ENCODE assay signal across 8 cellular contexts in the genomic region with DNA sequence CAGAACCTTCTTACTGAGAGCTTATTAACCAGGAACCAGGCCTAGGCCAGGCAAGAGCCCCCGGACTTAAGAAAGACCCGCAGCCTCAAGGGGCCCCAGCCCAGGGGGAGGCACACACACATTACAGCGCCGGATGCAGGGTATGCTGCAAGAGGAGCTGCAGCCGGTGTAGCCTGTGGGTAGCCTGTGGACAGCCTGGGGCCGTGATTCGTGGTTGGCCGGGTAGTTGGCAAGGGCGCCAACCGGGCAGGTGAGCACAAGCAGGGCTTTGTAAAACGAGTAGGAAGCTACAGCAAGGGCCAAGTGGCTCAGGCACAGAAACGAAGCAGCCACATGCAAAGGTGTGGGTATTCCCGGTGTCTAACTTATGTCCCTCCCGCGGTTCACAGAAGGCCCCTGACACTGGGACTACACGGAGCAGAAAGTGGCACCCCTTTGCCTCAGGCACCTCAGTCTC. TPM values are rescaled to one million over a fixed set of nuclear protein-coding genes. Genes with fewer than 3 reads are reported as not detected.
A peak's percentile ranks its signal among the peaks of the same experiment; 100 is the strongest.
DNase-seq lines count a peak whose midpoint lies in the region; ATAC-seq and TF ChIP-seq lines count a peak whose summit lies in the region.

No MANE protein-coding gene starts in this region.

- peaks cover 5% of the 10 kb centered on the region for H3K9me3 Mint-ChIP-seq in activated CD4-positive, alpha-beta T cell treated with anti-CD3 and anti-CD28 coated beads, Interleukin-2, amount 10 ng/mL, durations not matched to agents 24 days and 14 days
- H3K9me3 Mint-ChIP-seq in stimulated activated naive CD8-positive, alpha-beta T cell treated with anti-CD3 and anti-CD28 coated beads, Interleukin-15, Interleukin-2, amounts not matched to agents 100 ng/mL and 50 ng/mL, for 24 hours = peaks cover 4% of the 10 kb centered on the region

- intact Hi-C loops in activated CD4-positive, alpha-beta T cell treated with anti-CD3 and anti-CD28 coated beads, Interleukin-2, amount 10 ng/mL, durations not matched to agents 24 days and 14 days (cut with micrococcal nuclease) = no loop called here

- H3K9me3 ChIP-seq in SK-N-MC (ENCODE audit: low read depth, low read length) = no peaks in the 10 kb centered on the region

- no peak for DNase-seq in activated CD4-positive, alpha-beta T cell treated with anti-CD3 and anti-CD28 coated beads, Interleukin-2, amount 10 ng/mL, durations not matched to agents 24 days and 14 days
- no peak for DNase-seq in activated CD4-positive, alpha-beta T cell treated with anti-CD3 and anti-CD28 coated beads for 48 hours
- DNase-seq in SK-N-MC (ENCODE audit: low read depth, low spot score) (no peak), fibroblast of villous mesenchyme (ENCODE audit: low read depth) (no peak), NCI-H1930 (lab: John Stamatoyannopoulos, UW) (no peak)
- no peak for DNase-seq in central memory CD4-positive, alpha-beta T cell

- H3K4me1 Mint-ChIP-seq in activated CD4-positive, alpha-beta T cell treated with anti-CD3 and anti-CD28 coated beads, Interleukin-2, amount 10 ng/mL, durations not matched to agents 24 days and 14 days = peaks cover 2% of the 10 kb centered on the region
- peaks cover 10% of the 10 kb centered on the region for H3K4me1 Mint-ChIP-seq in stimulated activated naive CD8-positive, alpha-beta T cell treated with anti-CD3 and anti-CD28 coated beads, Interleukin-15, Interleukin-2, amounts not matched to agents 100 ng/mL and 50 ng/mL, for 24 hours (ENCODE audit: low read depth)

- no peak overlapping the region for H3K27ac ChIP-seq in SK-N-MC

- peak overlapping the region; percentile 64 for H3K4me3 Mint-ChIP-seq in activated CD4-positive, alpha-beta T cell treated with anti-CD3 and anti-CD28 coated beads, Interleukin-2, amount 10 ng/mL, durations not matched to agents 24 days and 14 days
- peak overlapping the region; percentile 73 for H3K4me3 Mint-ChIP-seq in stimulated activated naive CD8-positive, alpha-beta T cell treated with anti-CD3 and anti-CD28 coated beads, Interleukin-15, Interleukin-2, amounts not matched to agents 100 ng/mL and 50 ng/mL, for 24 hours

- no peaks in the 10 kb centered on the region for H3K27me3 Mint-ChIP-seq in activated CD4-positive, alpha-beta T cell treated with anti-CD3 and anti-CD28 coated beads, Interleukin-2, amount 10 ng/mL, durations not matched to agents 24 days and 14 days
- no peaks in the 10 kb centered on the region for H3K27me3 Mint-ChIP-seq in stimulated activated naive CD8-positive, alpha-beta T cell treated with anti-CD3 and anti-CD28 coated beads, Interleukin-15, Interleukin-2, amounts not matched to agents 100 ng/mL and 50 ng/mL, for 24 hours

- TF ChIP-seq CTCF in fibroblast of villous mesenchyme (IDR thresholded peaks at IDR 0.05; ENCODE audit: insufficient read depth, low read depth, low read length) = no peak

- H3K36me3 Mint-ChIP-seq in activated CD4-positive, alpha-beta T cell treated with anti-CD3 and anti-CD28 coated beads, Interleukin-2, amount 10 ng/mL, durations not matched to agents 24 days and 14 days (ENCODE audit: low read depth) = peaks cover 13% of the 10 kb centered on the region
- H3K36me3 Mint-ChIP-seq in stimulated activated naive CD8-positive, alpha-beta T cell treated with anti-CD3 and anti-CD28 coated beads, Interleukin-15, Interleukin-2, amounts not matched to agents 100 ng/mL and 50 ng/mL, for 24 hours (ENCODE audit: low read depth) = peaks cover 24% of the 10 kb centered on the region

- peak; percentile 30 for ATAC-seq in HG02852 (IDR thresholded peaks at IDR 0.05; ENCODE audit: unreplicated experiment)

- no peaks in the 10 kb centered on the region for H3K36me3 ChIP-seq in SK-N-MC (ENCODE audit: insufficient read depth, low read length)

- peak overlapping the region; percentile 20 for H3K27ac Mint-ChIP-seq in activated CD4-positive, alpha-beta T cell treated with anti-CD3 and anti-CD28 coated beads, Interleukin-2, amount 10 ng/mL, durations not matched to agents 24 days and 14 days
- peak overlapping the region; percentile 45 for H3K27ac Mint-ChIP-seq in stimulated activated naive CD8-positive, alpha-beta T cell treated with anti-CD3 and anti-CD28 coated beads, Interleukin-15, Interleukin-2, amounts not matched to agents 100 ng/mL and 50 ng/mL, for 24 hours

- H3K9ac ChIP-seq in SK-N-MC (ENCODE audit: insufficient read length) = no peak overlapping the region

- H3K4me3 ChIP-seq in SK-N-MC = peak overlapping the region; percentile 58
- H3K4me3 ChIP-seq in fibroblast of villous mesenchyme (ENCODE audit: low read depth, low read length) = peak overlapping the region; percentile 54

RNA-seq across cellular contexts. Expression of a gene that starts 40.6 kb away (rescaled TPM):
- total RNA-seq in activated CD4-positive, alpha-beta T cell treated with anti-CD3 and anti-CD28 coated beads, Interleukin-2, amount 10 ng/mL, durations not matched to agents 24 days and 14 days = 0.16 and 0.26 TPM in 2 replicates
- total RNA-seq in fibroblast of villous mesenchyme = 6.9 and 8.4 TPM in 2 replicates
